Comparison of ENCODE assay signal across 23 cellular contexts in genomic region chrX:93346309-93346708, GRCh38.
"Had no signal": no experiment of that assay in that cellular context is flagged by ENCODE, and none has a peak within 500 bp of the region (broad histone marks: within the 10 kb centered on the region; RNA-seq: fewer than 3 reads in every experiment).

No MANE protein-coding gene starts in this region.

- H3K4me1 Mint-ChIP-seq: naive B cell had no signal

- H3K27ac ChIP-seq: coronary artery, dorsolateral prefrontal cortex, epithelial cell of prostate, esophagus squamous epithelium, gastrocnemius medialis, heart right ventricle, left lung, lower lobe of right lung had no signal

- H3K4me1 ChIP-seq: esophagus squamous epithelium, gastrocnemius medialis, heart right ventricle, left lung, lower lobe of right lung had no signal

- H3K36me3 ChIP-seq: esophagus squamous epithelium, gastrocnemius medialis, heart right ventricle, left lung, lower lobe of right lung had no signal

- H3K9me3 ChIP-seq: esophagus squamous epithelium, gastrocnemius medialis, left lung, lower lobe of right lung, mucosa of descending colon had no signal

- H3K36me3 Mint-ChIP-seq: mesothelial cell of epicardium, naive B cell had no signal

- H3K4me3 ChIP-seq: coronary artery, dorsolateral prefrontal cortex, esophagus squamous epithelium, gastrocnemius medialis, heart right ventricle, left lung, lower lobe of right lung, mucosa of descending colon had no signal

- H3K27me3 ChIP-seq: esophagus squamous epithelium, gastrocnemius medialis, heart right ventricle, left lung had no signal

- H3K27me3 Mint-ChIP-seq: naive B cell had no signal

- H3K27ac Mint-ChIP-seq: mesothelial cell of epicardium, naive B cell had no signal

- DNase-seq: dermis blood vessel endothelial cell; dorsolateral prefrontal cortex; effector CD4-positive, alpha-beta T cell; effector memory CD4-positive, alpha-beta T cell; erythroblast; esophagus squamous epithelium; foreskin fibroblast; foreskin melanocyte; gastrocnemius medialis; glutamatergic neuron; head of caudate nucleus; heart right ventricle; hippocampal formation; left cardiac atrium; left ventricle myocardium superior; lower lobe of right lung; mesenchymal stem cell; mucosa of descending colon; naive B cell had no signal

- H3K4me3 Mint-ChIP-seq: mesothelial cell of epicardium, naive B cell had no signal
